Comparison of ENCODE assay signal across 1 cellular context in genomic region chr6:33768644-33769120, GRCh38.
TF ChIP-seq lines count a peak whose summit lies in the region.

No MANE protein-coding gene starts in this region.

TF ChIP-seq in HCT116, 20 proteins besides CTCF, POLR2A, EP300 and RAD21:
- TF ChIP-seq SP1 (IDR thresholded peaks at IDR 0.05; ENCODE audit: low read depth) (no peak), MAX (IDR thresholded peaks at IDR 0.05) (no peak), FOSL1 (IDR thresholded peaks at IDR 0.05; ENCODE audit: low read depth) (no peak)
